ENCODE assay signal across 13 cellular contexts in the genomic region with DNA sequence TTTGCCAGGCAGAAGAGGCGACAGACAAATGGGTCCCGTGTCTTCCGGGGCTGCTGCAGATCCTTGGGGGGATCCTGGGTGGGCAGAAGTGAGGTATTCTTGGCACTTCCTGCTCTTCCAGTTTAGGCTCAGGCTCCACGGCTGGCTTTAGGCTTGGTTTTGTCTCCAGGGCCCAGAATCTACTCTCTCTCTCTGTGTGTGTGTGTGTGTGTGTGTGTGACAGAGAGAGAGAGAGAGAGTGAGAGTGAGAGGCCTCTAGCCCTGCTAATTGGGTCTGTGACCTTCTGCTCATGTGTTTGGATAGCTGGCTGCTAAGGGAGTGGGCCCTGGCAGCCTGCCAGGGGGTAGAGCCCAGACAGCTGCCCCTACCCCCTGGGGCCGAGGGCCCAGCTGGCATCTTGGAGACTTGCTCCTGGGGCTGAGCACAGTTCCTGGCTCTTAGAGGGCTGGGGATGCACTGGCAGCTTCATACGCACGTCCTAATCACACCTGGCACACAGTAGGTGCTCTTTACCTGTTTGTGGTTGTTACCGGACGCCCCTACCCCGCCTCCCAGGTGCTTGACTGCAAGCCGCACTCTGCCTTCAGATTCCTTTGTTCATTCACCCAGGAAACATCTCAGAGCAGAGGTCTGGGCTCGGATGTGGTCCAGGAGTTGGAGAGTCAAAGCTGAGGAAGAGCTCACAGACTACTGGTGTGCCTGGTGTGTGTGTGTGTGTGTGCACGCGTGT. TPM values are rescaled to one million over a fixed set of nuclear protein-coding genes. Genes with fewer than 3 reads are reported as not detected.
A peak's percentile ranks its signal among the peaks of the same experiment; 100 is the strongest.
DNase-seq lines count a peak whose midpoint lies in the region; TF ChIP-seq lines count a peak whose summit lies in the region.
"Had no signal": no experiment of that assay in that cellular context is flagged by ENCODE, and none has a peak within 500 bp of the region (broad histone marks: within the 10 kb centered on the region; RNA-seq: fewer than 3 reads in every experiment).

No MANE protein-coding gene starts in this region.

- DNase-seq in NCI-H2081 (lab: John Stamatoyannopoulos, UW) (peak; percentile 28 to 75), NCI-H2081 treated with DMSO at 0.1 percent for 48 hours (lab: John Stamatoyannopoulos, UW) (no peak), NCI-H345 (lab: John Stamatoyannopoulos, UW) (peak; percentile 44), choroid plexus epithelial cell (ENCODE audit: low read depth) (peak; percentile 7), RWPE1 (ENCODE audit: low spot score) (no peak), foreskin melanocyte (no peak)
- DNase-seq in effector CD8-positive, alpha-beta T cell (lab: John Stamatoyannopoulos, UW), result no peak
- DNase-seq: activated CD4-positive, alpha-beta T cell treated with anti-CD3 and anti-CD28 coated beads, Interleukin-2, amount 50 U/mL, for 4 hours; head of caudate nucleus; MV-4-11; T-helper 9 cell had no signal

- no peak overlapping the region for H3K4me3 ChIP-seq in choroid plexus epithelial cell (ENCODE audit: low read depth, low read length)
- H3K4me3 ChIP-seq: A549 had no signal

- H3K27ac ChIP-seq in temporal lobe (ENCODE audit: low read depth, low read length) (peak overlapping the region; percentile 13), RWPE1 (no peak overlapping the region)
- H3K27ac ChIP-seq: A549 had no signal

- no peak for TF ChIP-seq CTCF in choroid plexus epithelial cell (conservative IDR thresholded peaks at IDR 0.05; ENCODE audit: low read depth, low read length)
- TF ChIP-seq CTCF in RWPE1 (conservative IDR thresholded peaks at IDR 0.05; ENCODE audit: low read depth), result no peak

- CTCF ChIA-PET in RWPE1 (lab: Yijun Ruan, JAX), result interaction anchor here (0.5 to 0.9 kb wide), 3 partner anchors 27 to 831 kb away, joined by 3 read pairs; no protein-coding TSS in a partner anchor

- POLR2A ChIA-PET in RWPE1 (lab: Yijun Ruan, JAX; ENCODE audit: low non-redundant PET), result no interaction called here

RNA-seq across cellular contexts. Expression of a gene that starts 39.4 kb away (rescaled TPM):
- total RNA-seq in temporal lobe, result 5.4 TPM

Comparison
In these comparisons a context has a peak if more than half of its experiments do, and no peak if none do; other contexts are left out.
1. DNase-seq: peak in NCI-H2081 (2 of 2), NCI-H345 (single experiment) and choroid plexus epithelial cell (single experiment); none in NCI-H2081 treated with DMSO at 0.1 percent for 48 hours (single experiment), effector CD8-positive, alpha-beta T cell (single experiment), RWPE1 (single experiment) and foreskin melanocyte (single experiment).